In genomic region chr3:185823280-185824044, GRCh38 we compare ENCODE assay signal across 1 cellular context.
TF ChIP-seq lines count a peak whose summit lies in the region.

No MANE protein-coding gene starts in this region.

TF ChIP-seq in K562, 482 proteins besides CTCF, POLR2A, EP300 and RAD21 (continued from another document and continues in another):
- TF ChIP-seq ZBTB11 (CRISPR knock-in tag; IDR thresholded peaks at IDR 0.05) (peak in 1 of 3 experiments; percentile 62; a peak in 2 of 6 replicates), ZNF57 (CRISPR knock-in tag; IDR thresholded peaks at IDR 0.05) (no peak), ZNF407 (IDR thresholded peaks at IDR 0.05; ENCODE audit: low read depth) (no peak), VEZF1 (CRISPR knock-in tag; IDR thresholded peaks at IDR 0.05) (peak; percentile 48), ZNF586 (CRISPR knock-in tag; conservative IDR thresholded peaks at IDR 0.05) (no peak), GATAD2B (IDR thresholded peaks at IDR 0.05; ENCODE audit: borderline replicate concordance) (peak; percentile 47; the same call in 1 of the 2 replicates), EWSR1 (IDR thresholded peaks at IDR 0.05; ENCODE audit: borderline replicate concordance, low read depth, partially characterized antibody) (no peak), ID3 (CRISPR knock-in tag; IDR thresholded peaks at IDR 0.05) (no peak), ID3 (tag; IDR thresholded peaks at IDR 0.05) (0 out of 2 replicates have a peak, but pooled peaks have one; percentile 33), ARID1B (IDR thresholded peaks at IDR 0.05) (no peak), MLX (CRISPR knock-in tag; conservative IDR thresholded peaks at IDR 0.05) (no peak), E2F6 (IDR thresholded peaks at IDR 0.05; ENCODE audit: borderline replicate concordance in 1 of 2, extremely low read depth in 1 of 2, insufficient read depth in 1 of 2, insufficient read length in 1 of 2, low read depth in 1 of 2, low read length in 1 of 2, poor library complexity in 1 of 2, severe bottlenecking in 1 of 2) (peak in 1 of 2 experiments; percentile 45), PHTF2 (CRISPR knock-in tag; IDR thresholded peaks at IDR 0.05) (no peak), IRF1 (CRISPR knock-in tag; IDR thresholded peaks at IDR 0.05; ENCODE audit: borderline replicate concordance) (no peak), NCOR1 (IDR thresholded peaks at IDR 0.05) (no peak), E2F5 (CRISPR knock-in tag; IDR thresholded peaks at IDR 0.05) (no peak), KDM5B (IDR thresholded peaks at IDR 0.05; ENCODE audit: insufficient replicate concordance, low read depth, low read length) (peak; percentile 50), ZHX1 (conservative IDR thresholded peaks at IDR 0.05; ENCODE audit: low read length) (no peak)
